ENCODE assay signal across 1 cellular context in the genomic region with DNA sequence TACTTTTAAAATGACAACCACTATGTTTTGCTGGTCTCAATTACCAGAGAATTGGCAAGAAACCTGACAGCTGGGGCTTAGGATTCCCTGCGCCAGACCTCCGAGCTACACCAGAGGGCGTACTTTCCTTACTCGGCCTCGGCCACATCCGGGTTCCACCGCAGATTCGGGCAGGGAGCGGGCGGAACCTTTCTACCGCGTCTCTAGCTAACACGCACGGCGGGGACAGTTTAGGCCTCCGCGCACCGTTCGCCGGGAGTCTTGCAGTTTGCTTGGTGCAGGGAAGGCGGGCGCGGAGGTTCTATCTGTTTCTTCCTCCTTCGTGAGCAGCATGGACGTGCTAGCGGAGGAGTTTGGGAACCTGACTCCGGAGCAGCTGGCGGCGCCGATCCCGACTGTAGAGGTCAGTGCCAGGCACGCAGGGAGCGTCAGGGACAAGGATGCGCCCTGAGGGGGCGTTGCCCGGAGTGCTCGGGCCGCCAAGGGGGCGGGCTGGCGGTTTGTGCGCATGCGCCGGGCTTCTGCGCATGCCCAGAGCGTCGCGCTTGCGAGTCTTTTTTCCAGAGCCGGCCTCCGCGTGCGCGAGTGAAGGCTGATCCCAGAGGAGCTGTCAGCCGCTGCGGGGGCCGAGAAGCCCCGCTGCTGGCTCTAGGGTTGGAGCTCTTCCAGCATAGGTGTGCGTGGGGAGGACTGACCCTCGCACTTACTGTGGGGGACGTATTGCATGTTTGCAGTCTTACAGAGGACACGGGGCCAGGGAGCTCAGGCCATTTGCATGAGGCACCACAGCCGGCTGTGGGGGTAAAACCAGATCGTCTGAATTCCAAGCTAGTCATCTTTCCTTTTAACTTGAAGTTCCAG.
TF ChIP-seq lines count a peak whose summit lies in the region.

POLR3B (plus strand) TSS at position 200 of the 861 bp plus-strand sequence; CDS start at position 332, 132 bp downstream.

TF ChIP-seq in K562, 482 proteins besides CTCF, POLR2A, EP300 and RAD21 (continued from another document and continues in another):
- TF ChIP-seq, protein P1, sequence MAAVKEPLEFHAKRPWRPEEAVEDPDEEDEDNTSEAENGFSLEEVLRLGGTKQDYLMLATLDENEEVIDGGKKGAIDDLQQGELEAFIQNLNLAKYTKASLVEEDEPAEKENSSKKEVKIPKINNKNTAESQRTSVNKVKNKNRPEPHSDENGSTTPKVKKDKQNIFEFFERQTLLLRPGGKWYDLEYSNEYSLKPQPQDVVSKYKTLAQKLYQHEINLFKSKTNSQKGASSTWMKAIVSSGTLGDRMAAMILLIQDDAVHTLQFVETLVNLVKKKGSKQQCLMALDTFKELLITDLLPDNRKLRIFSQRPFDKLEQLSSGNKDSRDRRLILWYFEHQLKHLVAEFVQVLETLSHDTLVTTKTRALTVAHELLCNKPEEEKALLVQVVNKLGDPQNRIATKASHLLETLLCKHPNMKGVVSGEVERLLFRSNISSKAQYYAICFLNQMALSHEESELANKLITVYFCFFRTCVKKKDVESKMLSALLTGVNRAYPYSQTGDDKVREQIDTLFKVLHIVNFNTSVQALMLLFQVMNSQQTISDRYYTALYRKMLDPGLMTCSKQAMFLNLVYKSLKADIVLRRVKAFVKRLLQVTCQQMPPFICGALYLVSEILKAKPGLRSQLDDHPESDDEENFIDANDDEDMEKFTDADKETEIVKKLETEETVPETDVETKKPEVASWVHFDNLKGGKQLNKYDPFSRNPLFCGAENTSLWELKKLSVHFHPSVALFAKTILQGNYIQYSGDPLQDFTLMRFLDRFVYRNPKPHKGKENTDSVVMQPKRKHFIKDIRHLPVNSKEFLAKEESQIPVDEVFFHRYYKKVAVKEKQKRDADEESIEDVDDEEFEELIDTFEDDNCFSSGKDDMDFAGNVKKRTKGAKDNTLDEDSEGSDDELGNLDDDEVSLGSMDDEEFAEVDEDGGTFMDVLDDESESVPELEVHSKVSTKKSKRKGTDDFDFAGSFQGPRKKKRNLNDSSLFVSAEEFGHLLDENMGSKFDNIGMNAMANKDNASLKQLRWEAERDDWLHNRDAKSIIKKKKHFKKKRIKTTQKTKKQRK (IDR thresholded peaks at IDR 0.05; ENCODE audit: borderline replicate concordance, low read depth, low read length): no peak
- TF ChIP-seq MCM3 (IDR thresholded peaks at IDR 0.05) (no peak), BHLHE40 (IDR thresholded peaks at IDR 0.05; ENCODE audit: low read length) (0 out of 2 replicates have a peak, but pooled peaks have one; percentile 28), CBX2 (IDR thresholded peaks at IDR 0.05; ENCODE audit: insufficient read depth, low read length, poor library complexity, severe bottlenecking) (no peak), PHB2 (IDR thresholded peaks at IDR 0.05; ENCODE audit: low read depth) (no peak), ZNF780A (CRISPR knock-in tag; IDR thresholded peaks at IDR 0.05) (no peak), KAT2B (IDR thresholded peaks at IDR 0.05; ENCODE audit: low read depth, low read length) (peak; percentile 39), ADNP (tag; IDR thresholded peaks at IDR 0.05) (no peak), TEAD1 (CRISPR knock-in tag; IDR thresholded peaks at IDR 0.05) (peak; percentile 59 to 86; a peak in 3 of 4 replicates), ZNF695 (CRISPR knock-in tag; IDR thresholded peaks at IDR 0.05) (no peak), SIRT6 (IDR thresholded peaks at IDR 0.05; ENCODE audit: low read depth, low read length) (no peak), STAT6 (CRISPR knock-in tag; IDR thresholded peaks at IDR 0.05) (no peak; the same call in 1 of the 2 replicates), ARHGAP35 (IDR thresholded peaks at IDR 0.05; ENCODE audit: partially characterized antibody) (no peak), ZNF395 (CRISPR knock-in tag; IDR thresholded peaks at IDR 0.05) (peak; percentile 58; the same call in 1 of the 2 replicates), WHSC1 (IDR thresholded peaks at IDR 0.05; ENCODE audit: low read length) (no peak), CREBBP (IDR thresholded peaks at IDR 0.05; ENCODE audit: low read depth, low read length) (no peak), ZNF696 (CRISPR knock-in tag; conservative IDR thresholded peaks at IDR 0.05) (no peak), MLX (CRISPR knock-in tag; conservative IDR thresholded peaks at IDR 0.05) (no peak), ZKSCAN3 (CRISPR knock-in tag; IDR thresholded peaks at IDR 0.05) (no peak), BRF1 (IDR thresholded peaks at IDR 0.05; ENCODE audit: borderline replicate concordance, extremely low read depth, insufficient read length) (no peak), POLR2AphosphoS5 (IDR thresholded peaks at IDR 0.05; ENCODE audit: control insufficient read depth, insufficient read depth, low read depth, low read length) (no peak; the same call in none of the 2 replicates), ZSCAN32 (CRISPR knock-in tag; IDR thresholded peaks at IDR 0.05) (no peak), ASH1L (IDR thresholded peaks at IDR 0.05; ENCODE audit: borderline replicate concordance, low read depth, partially characterized antibody) (no peak), ZNF589 (CRISPR knock-in tag; IDR thresholded peaks at IDR 0.05; ENCODE audit: low read depth) (no peak), NELFE (IDR thresholded peaks at IDR 0.05; ENCODE audit: insufficient read depth, insufficient read length) (no peak), CHD4 (IDR thresholded peaks at IDR 0.05; ENCODE audit: insufficient read depth, insufficient replicate concordance, low read depth, low read length, poor library complexity, severe bottlenecking) (no peak), ZNF445 (CRISPR knock-in tag; IDR thresholded peaks at IDR 0.05; ENCODE audit: low read depth) (0 out of 2 replicates have a peak, but pooled peaks have one; percentile 50), TRIM24 (IDR thresholded peaks at IDR 0.05) (peak in 1 of 2 experiments; percentile 97; a peak in 2 of 4 replicates), HMG20A (CRISPR knock-in tag; conservative IDR thresholded peaks at IDR 0.05) (no peak), MXI1 (IDR thresholded peaks at IDR 0.05; ENCODE audit: low read depth, low read length) (peak; percentile 54; the same call in 1 of the 2 replicates), TEAD2 (tag; IDR thresholded peaks at IDR 0.05) (no peak), NR2F6 (CRISPR knock-in tag; IDR thresholded peaks at IDR 0.05) (peak; percentile 87; the same call in 1 of the 2 replicates), KAT8 (IDR thresholded peaks at IDR 0.05; ENCODE audit: low read depth) (no peak), SMARCB1 (IDR thresholded peaks at IDR 0.05; ENCODE audit: insufficient read length, low read depth) (no peak), ELK1 (CRISPR knock-in tag; IDR thresholded peaks at IDR 0.05) (no peak)
- TF ChIP-seq, protein P2, sequence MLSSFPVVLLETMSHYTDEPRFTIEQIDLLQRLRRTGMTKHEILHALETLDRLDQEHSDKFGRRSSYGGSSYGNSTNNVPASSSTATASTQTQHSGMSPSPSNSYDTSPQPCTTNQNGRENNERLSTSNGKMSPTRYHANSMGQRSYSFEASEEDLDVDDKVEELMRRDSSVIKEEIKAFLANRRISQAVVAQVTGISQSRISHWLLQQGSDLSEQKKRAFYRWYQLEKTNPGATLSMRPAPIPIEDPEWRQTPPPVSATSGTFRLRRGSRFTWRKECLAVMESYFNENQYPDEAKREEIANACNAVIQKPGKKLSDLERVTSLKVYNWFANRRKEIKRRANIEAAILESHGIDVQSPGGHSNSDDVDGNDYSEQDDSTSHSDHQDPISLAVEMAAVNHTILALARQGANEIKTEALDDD (IDR thresholded peaks at IDR 0.05): peak; percentile 46; the same call in 1 of the 2 replicates
- TF ChIP-seq, protein P3, sequence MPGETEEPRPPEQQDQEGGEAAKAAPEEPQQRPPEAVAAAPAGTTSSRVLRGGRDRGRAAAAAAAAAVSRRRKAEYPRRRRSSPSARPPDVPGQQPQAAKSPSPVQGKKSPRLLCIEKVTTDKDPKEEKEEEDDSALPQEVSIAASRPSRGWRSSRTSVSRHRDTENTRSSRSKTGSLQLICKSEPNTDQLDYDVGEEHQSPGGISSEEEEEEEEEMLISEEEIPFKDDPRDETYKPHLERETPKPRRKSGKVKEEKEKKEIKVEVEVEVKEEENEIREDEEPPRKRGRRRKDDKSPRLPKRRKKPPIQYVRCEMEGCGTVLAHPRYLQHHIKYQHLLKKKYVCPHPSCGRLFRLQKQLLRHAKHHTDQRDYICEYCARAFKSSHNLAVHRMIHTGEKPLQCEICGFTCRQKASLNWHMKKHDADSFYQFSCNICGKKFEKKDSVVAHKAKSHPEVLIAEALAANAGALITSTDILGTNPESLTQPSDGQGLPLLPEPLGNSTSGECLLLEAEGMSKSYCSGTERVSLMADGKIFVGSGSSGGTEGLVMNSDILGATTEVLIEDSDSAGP (CRISPR knock-in tag; IDR thresholded peaks at IDR 0.05): no peak
- TF ChIP-seq, protein P4, sequence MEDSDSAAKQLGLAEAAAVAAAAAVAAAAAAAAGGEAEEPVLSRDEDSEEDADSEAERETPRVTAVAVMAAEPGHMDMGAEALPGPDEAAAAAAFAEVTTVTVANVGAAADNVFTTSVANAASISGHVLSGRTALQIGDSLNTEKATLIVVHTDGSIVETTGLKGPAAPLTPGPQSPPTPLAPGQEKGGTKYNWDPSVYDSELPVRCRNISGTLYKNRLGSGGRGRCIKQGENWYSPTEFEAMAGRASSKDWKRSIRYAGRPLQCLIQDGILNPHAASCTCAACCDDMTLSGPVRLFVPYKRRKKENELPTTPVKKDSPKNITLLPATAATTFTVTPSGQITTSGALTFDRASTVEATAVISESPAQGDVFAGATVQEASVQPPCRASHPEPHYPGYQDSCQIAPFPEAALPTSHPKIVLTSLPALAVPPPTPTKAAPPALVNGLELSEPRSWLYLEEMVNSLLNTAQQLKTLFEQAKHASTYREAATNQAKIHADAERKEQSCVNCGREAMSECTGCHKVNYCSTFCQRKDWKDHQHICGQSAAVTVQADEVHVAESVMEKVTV (CRISPR knock-in tag; IDR thresholded peaks at IDR 0.05): peak; percentile 64; the same call in 1 of the 2 replicates
- TF ChIP-seq, protein P5, sequence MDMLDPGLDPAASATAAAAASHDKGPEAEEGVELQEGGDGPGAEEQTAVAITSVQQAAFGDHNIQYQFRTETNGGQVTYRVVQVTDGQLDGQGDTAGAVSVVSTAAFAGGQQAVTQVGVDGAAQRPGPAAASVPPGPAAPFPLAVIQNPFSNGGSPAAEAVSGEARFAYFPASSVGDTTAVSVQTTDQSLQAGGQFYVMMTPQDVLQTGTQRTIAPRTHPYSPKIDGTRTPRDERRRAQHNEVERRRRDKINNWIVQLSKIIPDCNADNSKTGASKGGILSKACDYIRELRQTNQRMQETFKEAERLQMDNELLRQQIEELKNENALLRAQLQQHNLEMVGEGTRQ (CRISPR knock-in tag; IDR thresholded peaks at IDR 0.05): no peak
- TF ChIP-seq, protein P6, sequence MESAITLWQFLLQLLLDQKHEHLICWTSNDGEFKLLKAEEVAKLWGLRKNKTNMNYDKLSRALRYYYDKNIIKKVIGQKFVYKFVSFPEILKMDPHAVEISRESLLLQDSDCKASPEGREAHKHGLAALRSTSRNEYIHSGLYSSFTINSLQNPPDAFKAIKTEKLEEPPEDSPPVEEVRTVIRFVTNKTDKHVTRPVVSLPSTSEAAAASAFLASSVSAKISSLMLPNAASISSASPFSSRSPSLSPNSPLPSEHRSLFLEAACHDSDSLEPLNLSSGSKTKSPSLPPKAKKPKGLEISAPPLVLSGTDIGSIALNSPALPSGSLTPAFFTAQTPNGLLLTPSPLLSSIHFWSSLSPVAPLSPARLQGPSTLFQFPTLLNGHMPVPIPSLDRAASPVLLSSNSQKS (CRISPR knock-in tag; IDR thresholded peaks at IDR 0.05): no peak
